Comparison of ENCODE assay signal across 1 cellular context in genomic region chrX:47482512-47483309, GRCh38.
TF ChIP-seq lines count a peak whose summit lies in the region.

TSS of gene ZNF41 (minus strand) at chrX:47483222. CDS start at chrX:47467481, 15,741 bp downstream.

TF ChIP-seq in K562, 482 proteins besides CTCF, POLR2A, EP300 and RAD21 (continued from another document and continues in another):
- TF ChIP-seq MAX (CRISPR knock-in tag; IDR thresholded peaks at IDR 0.05) (peak; percentile 83), NRF1 (conservative IDR thresholded peaks at IDR 0.05 in 1 of 2, IDR thresholded peaks at IDR 0.05 in 1 of 2) (peak; percentile 96 to 97), SAFB2 (IDR thresholded peaks at IDR 0.05; ENCODE audit: borderline replicate concordance, low read depth, low read length, severe bottlenecking) (no peak), ZNF707 (CRISPR knock-in tag; conservative IDR thresholded peaks at IDR 0.05) (no peak), LEF1 (IDR thresholded peaks at IDR 0.05) (no peak), CHD2 (IDR thresholded peaks at IDR 0.05; ENCODE audit: low read depth, low read length) (no peak), KDM4B (IDR thresholded peaks at IDR 0.05; ENCODE audit: borderline replicate concordance in 2 of 2, low read depth in 1 of 2) (no peak), GATAD2B (IDR thresholded peaks at IDR 0.05; ENCODE audit: borderline replicate concordance) (0 out of 2 replicates have a peak, but pooled peaks have one; percentile 63), HNRNPK (IDR thresholded peaks at IDR 0.05; ENCODE audit: low read depth, low read length, poor library complexity, severe bottlenecking) (no peak), PRMT5 (CRISPR knock-in tag; IDR thresholded peaks at IDR 0.05) (no peak), ESRRA (IDR thresholded peaks at IDR 0.05; ENCODE audit: borderline replicate concordance, low read depth) (peak; percentile 87), ZNF274 (IDR thresholded peaks at IDR 0.05; ENCODE audit: borderline replicate concordance, low read depth, low read length) (no peak), CCAR2 (IDR thresholded peaks at IDR 0.05; ENCODE audit: low read depth, low read length) (no peak), ZKSCAN3 (CRISPR knock-in tag; IDR thresholded peaks at IDR 0.05) (no peak), BACH1 (tag; IDR thresholded peaks at IDR 0.05) (no peak), TFE3 (CRISPR knock-in tag; IDR thresholded peaks at IDR 0.05) (no peak), PTBP1 (IDR thresholded peaks at IDR 0.05; ENCODE audit: low read depth, low read length) (no peak), HINFP (tag; conservative IDR thresholded peaks at IDR 0.05; ENCODE audit: low read depth) (no peak), ATF1 (CRISPR knock-in tag; IDR thresholded peaks at IDR 0.05) (no peak), ATF1 (tag; IDR thresholded peaks at IDR 0.05) (0 out of 2 replicates have a peak, but pooled peaks have one; percentile 49), ZNF511 (CRISPR knock-in tag; IDR thresholded peaks at IDR 0.05) (0 out of 2 replicates have a peak, but pooled peaks have one; percentile 49), ILF3 (IDR thresholded peaks at IDR 0.05; ENCODE audit: borderline replicate concordance) (no peak), ZNF239 (CRISPR knock-in tag; IDR thresholded peaks at IDR 0.05) (no peak), NCOA6 (IDR thresholded peaks at IDR 0.05) (no peak), BRCA1 (IDR thresholded peaks at IDR 0.05) (no peak), BRCA1 (CRISPR knock-in tag; IDR thresholded peaks at IDR 0.05) (no peak), ZBTB26 (CRISPR knock-in tag; IDR thresholded peaks at IDR 0.05) (no peak), FOS (IDR thresholded peaks at IDR 0.05; ENCODE audit: extremely low read depth, insufficient read length) (no peak), MTF1 (CRISPR knock-in tag; IDR thresholded peaks at IDR 0.05; ENCODE audit: borderline replicate concordance) (no peak), POLR2G (IDR thresholded peaks at IDR 0.05; ENCODE audit: low read depth, low read length) (peak; percentile 90), ZNF512 (tag; IDR thresholded peaks at IDR 0.05) (no peak), WHSC1 (IDR thresholded peaks at IDR 0.05; ENCODE audit: low read length) (no peak), TEAD2 (tag; IDR thresholded peaks at IDR 0.05) (no peak), KLF1 (tag; IDR thresholded peaks at IDR 0.05) (no peak), ZNF12 (CRISPR knock-in tag; IDR thresholded peaks at IDR 0.05) (no peak), ZNF639 (CRISPR knock-in tag; conservative IDR thresholded peaks at IDR 0.05 in 1 of 2, IDR thresholded peaks at IDR 0.05 in 1 of 2) (peak in 1 of 2 experiments; percentile 62; a peak in 2 of 4 replicates), ZC3H8 (IDR thresholded peaks at IDR 0.05) (no peak), GTF2B (IDR thresholded peaks at IDR 0.05; ENCODE audit: extremely low read depth, insufficient read length) (no peak), DDX20 (tag; IDR thresholded peaks at IDR 0.05; ENCODE audit: low read depth) (no peak), SETDB1 (IDR thresholded peaks at IDR 0.05; ENCODE audit: low read length) (no peak), NR2C1 (IDR thresholded peaks at IDR 0.05) (peak; percentile 65; the same call in 1 of the 2 replicates), NR2C1 (tag; IDR thresholded peaks at IDR 0.05) (peak; percentile 70), U2AF2 (optimal IDR thresholded peaks at IDR 0.05; ENCODE audit: low read depth, low read length) (no peak), ZNF436 (CRISPR knock-in tag; IDR thresholded peaks at IDR 0.05) (no peak), KAT8 (IDR thresholded peaks at IDR 0.05; ENCODE audit: low read depth) (no peak), MAZ (CRISPR knock-in tag; conservative IDR thresholded peaks at IDR 0.05 in 1 of 2, IDR thresholded peaks at IDR 0.05 in 1 of 2) (peak in 1 of 2 experiments; percentile 47; a peak in 1 of 4 replicates), KHSRP (IDR thresholded peaks at IDR 0.05) (no peak), SRSF3 (IDR thresholded peaks at IDR 0.05; ENCODE audit: insufficient read depth, low read length) (no peak), SLC30A9 (CRISPR knock-in tag; IDR thresholded peaks at IDR 0.05) (no peak), ZNF75A (CRISPR knock-in tag; IDR thresholded peaks at IDR 0.05) (no peak), ATF4 (CRISPR knock-in tag; IDR thresholded peaks at IDR 0.05) (no peak), BMI1 (IDR thresholded peaks at IDR 0.05; ENCODE audit: low read length) (no peak), ARID3A (IDR thresholded peaks at IDR 0.05; ENCODE audit: borderline replicate concordance, low read depth, low read length) (no peak), SAP30 (IDR thresholded peaks at IDR 0.05; ENCODE audit: borderline replicate concordance, insufficient read depth, low read depth, low read length, poor library complexity, severe bottlenecking) (peak; percentile 23), NFE2L1 (tag; IDR thresholded peaks at IDR 0.05; ENCODE audit: borderline replicate concordance, low read depth) (no peak), SMC3 (conservative IDR thresholded peaks at IDR 0.05; ENCODE audit: insufficient read depth, low read depth, low read length) (no peak), ZNF551 (CRISPR knock-in tag; IDR thresholded peaks at IDR 0.05) (no peak), CEBPB (tag; IDR thresholded peaks at IDR 0.05) (no peak), ZBTB1 (CRISPR knock-in tag; IDR thresholded peaks at IDR 0.05; ENCODE audit: borderline replicate concordance, low read depth) (no peak; the same call in 1 of the 2 replicates), ZNF184 (CRISPR knock-in tag; IDR thresholded peaks at IDR 0.05) (no peak), MCM5 (IDR thresholded peaks at IDR 0.05; ENCODE audit: low read depth) (no peak), FOXJ3 (CRISPR knock-in tag; IDR thresholded peaks at IDR 0.05) (no peak), RBFOX2 (IDR thresholded peaks at IDR 0.05; ENCODE audit: low read depth, low read length) (peak; percentile 86), NBN (IDR thresholded peaks at IDR 0.05; ENCODE audit: low read depth) (no peak), HNRNPLL (IDR thresholded peaks at IDR 0.05; ENCODE audit: low read depth, low read length, poor library complexity, severe bottlenecking) (no peak), ZNF589 (CRISPR knock-in tag; IDR thresholded peaks at IDR 0.05; ENCODE audit: low read depth) (no peak)
